In genomic region chr20:57061058-57061900, GRCh38 we compare ENCODE assay signal across 11 cellular contexts.
A peak's percentile ranks its signal among the peaks of the same experiment; 100 is the strongest.
DNase-seq lines count a peak whose midpoint lies in the region; ATAC-seq, FAIRE-seq and TF ChIP-seq lines count a peak whose summit lies in the region.
"Had no signal": no experiment of that assay in that cellular context is flagged by ENCODE, and none has a peak within 500 bp of the region (broad histone marks: within the 10 kb centered on the region; RNA-seq: fewer than 3 reads in every experiment).

No MANE protein-coding gene starts in this region.

- DNase-seq in HepG2 (ENCODE audit: low spot score) (no peak), right lobe of liver (no peak), RKO (ENCODE audit: low spot score) (peak; percentile 21), foreskin fibroblast (peak; percentile 30 to 56), NCI-H128 (lab: John Stamatoyannopoulos, UW; ENCODE audit: unreplicated experiment) (no peak)
- DNase-seq in stimulated activated naive CD8-positive, alpha-beta T cell treated with anti-CD3 and anti-CD28 coated beads, Interleukin-15, Interleukin-2, amounts not matched to agents 100 U/mL and 50 U/mL, for 24 hours, result no peak

- no peak for TF ChIP-seq RAD21 in HepG2 (CRISPR knock-in tag; IDR thresholded peaks at IDR 0.05)

- in situ Hi-C loops in HepG2 (cut with HindIII; ENCODE audit: extremely low pct_ligation_motif_present, low pct_unique_long_range_greater_than_20kb), result no loop called here

- ATAC-seq in HepG2 (peak; percentile 85), right lobe of liver (no peak), HG03439 (IDR thresholded peaks at IDR 0.05; ENCODE audit: unreplicated experiment) (no peak), HG02852 (IDR thresholded peaks at IDR 0.05; ENCODE audit: unreplicated experiment) (no peak)
- no peak for ATAC-seq in stimulated activated naive CD8-positive, alpha-beta T cell treated with anti-CD3 and anti-CD28 coated beads, Interleukin-15, Interleukin-2, amounts not matched to agents 100 U/mL and 50 U/mL, for 24 hours
- ATAC-seq: mucosa of descending colon had no signal

- H3K4me1 ChIP-seq in HepG2 (ENCODE audit: insufficient read depth, low read length) (no peaks in the 10 kb centered on the region), right lobe of liver (no peaks in the 10 kb centered on the region)

- BruUV-seq in HepG2 (replicated peaks; lab: Mats Ljungman, UMichigan), result no TSS peak

- intact Hi-C loops in HepG2 (cut with micrococcal nuclease; ENCODE audit: unreplicated experiment), result loop anchor here (5.0 kb wide), 1 partner anchor 509 kb away; no protein-coding TSS in a partner anchor
- intact Hi-C loops in right lobe of liver (cut with DNase I), result no loop called here

- 9% methylated on average over 14 of the region's 14 CpGs for WGBS in HepG2 (ENCODE audit: low lambda C conversion rate)
- WGBS in right lobe of liver (ENCODE audit: insufficient coverage, low coverage, low lambda C conversion rate, missing lambda C conversion rate), result 30% methylated on average over 14 of the region's 14 CpGs

- TF ChIP-seq EP300 in HepG2 (IDR thresholded peaks at IDR 0.05; ENCODE audit: low read depth in 2 of 2, low read length in 2 of 2) (no peak), HepG2 (CRISPR knock-in tag; IDR thresholded peaks at IDR 0.05; ENCODE audit: borderline replicate concordance) (no peak)

- peaks cover 2 to 30% of the 10 kb centered on the region in 2 experiments for H3K27me3 ChIP-seq in HepG2 (ENCODE audit: control insufficient read depth in 1 of 2, insufficient read depth in 2 of 2, low read length in 2 of 2)
- no peaks in the 10 kb centered on the region for H3K27me3 ChIP-seq in right lobe of liver

- POLR2A ChIA-PET in HepG2 (lab: Yijun Ruan, JAX), result no interaction called here

- no peaks in the 10 kb centered on the region for H3K79me2 ChIP-seq in HepG2 (ENCODE audit: insufficient read depth, low read length)

- CTCF ChIA-PET in HepG2 (lab: Yijun Ruan, JAX; ENCODE audit: low intra/inter-chr PET ratio, low total read pairs), result no interaction called here

- peak; percentile 70 for TF ChIP-seq CTCF in HepG2 (CRISPR knock-in tag; IDR thresholded peaks at IDR 0.05)
- TF ChIP-seq CTCF in right lobe of liver (IDR thresholded peaks at IDR 0.05), result no peak
- peak; percentile 49 for TF ChIP-seq CTCF in foreskin fibroblast (IDR thresholded peaks at IDR 0.05; ENCODE audit: low read depth, low read length)

- no peak overlapping the region for H3K27ac ChIP-seq in HepG2 (ENCODE audit: extremely low read length, insufficient read depth, low read length)
- no peak overlapping the region for H3K27ac ChIP-seq in right lobe of liver

- H3K36me3 ChIP-seq in HepG2 (replicated peaks in 1 of 2; ENCODE audit: control insufficient read depth in 1 of 2, insufficient read depth in 2 of 2, low read length in 2 of 2) (no peaks in the 10 kb centered on the region), right lobe of liver (no peaks in the 10 kb centered on the region)

- H3K4me2 ChIP-seq in HepG2 (ENCODE audit: low read depth, low read length), result no peak overlapping the region

- H3K9ac ChIP-seq in HepG2 (ENCODE audit: insufficient read depth, low read depth, low read length), result no peak overlapping the region

- H3K9me3 ChIP-seq in HepG2 (ENCODE audit: low read length) (no peaks in the 10 kb centered on the region), right lobe of liver (no peaks in the 10 kb centered on the region)
- H3K9me3 ChIP-seq: mucosa of descending colon had no signal

- no peak overlapping the region for H2AFZ ChIP-seq in HepG2 (ENCODE audit: low read length)

- peak; percentile 66 for FAIRE-seq in HepG2 (lab: Jason Lieb, UNC)
- FAIRE-seq: colon, TTC549 had no signal

- H3K4me3 ChIP-seq in HepG2 (replicated peaks in 1 of 3; ENCODE audit: insufficient read depth in 1 of 3, low read depth in 2 of 3, low read length in 3 of 3) (no peak overlapping the region), right lobe of liver (no peak overlapping the region), foreskin fibroblast (ENCODE audit: low read depth in 1 of 2, low read length in 2 of 2) (no peak overlapping the region)
- H3K4me3 ChIP-seq: mucosa of descending colon had no signal

- TF ChIP-seq POLR2A in HepG2 (IDR thresholded peaks at IDR 0.05; ENCODE audit: insufficient read depth in 1 of 2, low read depth in 2 of 2, low read length in 2 of 2) (no peak), right lobe of liver (IDR thresholded peaks at IDR 0.05) (no peak)

- H4K20me1 ChIP-seq in HepG2 (ENCODE audit: insufficient read depth, low read length), result no peaks in the 10 kb centered on the region

TF ChIP-seq in HepG2, 621 proteins besides CTCF, POLR2A, EP300 and RAD21:
- peak; percentile 60 for TF ChIP-seq STAG1 (CRISPR knock-in tag; IDR thresholded peaks at IDR 0.05)
- peak; percentile 20; the same call in 1 of the 2 replicates for TF ChIP-seq SMC3 (IDR thresholded peaks at IDR 0.05; ENCODE audit: low read length)
- no peak for TF ChIP-seq ZNF790 (CRISPR knock-in tag; IDR thresholded peaks at IDR 0.05; ENCODE audit: borderline replicate concordance)

Comparison
In these comparisons a context has a peak if more than half of its experiments do, and no peak if none do; other contexts are left out.
1. CTCF ChIP-seq: peak in HepG2 (single experiment) and foreskin fibroblast (single experiment); none in right lobe of liver (0 of 4).
2. DNase-seq: peak in RKO (single experiment) and foreskin fibroblast (2 of 2); none in HepG2 (single experiment), right lobe of liver (0 of 3), NCI-H128 (single experiment) and stimulated activated naive CD8-positive, alpha-beta T cell treated with anti-CD3 and anti-CD28 coated beads, Interleukin-15, Interleukin-2, amounts not matched to agents 100 U/mL and 50 U/mL, for 24 hours (single experiment).